In the genomic region with DNA sequence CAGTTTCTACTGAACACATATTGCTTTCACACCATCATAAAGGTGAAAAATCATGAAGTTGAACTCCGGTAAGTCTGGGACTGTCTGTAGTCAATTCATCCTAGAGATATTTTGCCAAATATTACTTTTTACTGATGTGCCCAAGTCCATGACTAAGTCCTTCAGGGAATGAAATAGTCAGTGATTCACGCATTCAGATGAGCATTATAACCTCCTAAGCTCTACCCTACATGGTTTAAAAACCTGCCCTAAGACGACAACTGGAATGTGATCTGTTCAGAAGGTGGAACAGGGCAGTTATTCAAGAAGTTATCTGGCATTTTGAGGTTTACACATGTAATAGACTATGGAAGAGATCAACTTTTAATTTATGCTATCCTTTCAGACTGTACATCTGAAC, we compare ENCODE assay signal across 1 cellular context.
TF ChIP-seq lines count a peak whose summit lies in the region.

No MANE protein-coding gene starts in this region.

TF ChIP-seq in WTC11, 78 proteins besides CTCF, POLR2A, EP300 and RAD21 (continued from another document):
- TF ChIP-seq, protein P1, sequence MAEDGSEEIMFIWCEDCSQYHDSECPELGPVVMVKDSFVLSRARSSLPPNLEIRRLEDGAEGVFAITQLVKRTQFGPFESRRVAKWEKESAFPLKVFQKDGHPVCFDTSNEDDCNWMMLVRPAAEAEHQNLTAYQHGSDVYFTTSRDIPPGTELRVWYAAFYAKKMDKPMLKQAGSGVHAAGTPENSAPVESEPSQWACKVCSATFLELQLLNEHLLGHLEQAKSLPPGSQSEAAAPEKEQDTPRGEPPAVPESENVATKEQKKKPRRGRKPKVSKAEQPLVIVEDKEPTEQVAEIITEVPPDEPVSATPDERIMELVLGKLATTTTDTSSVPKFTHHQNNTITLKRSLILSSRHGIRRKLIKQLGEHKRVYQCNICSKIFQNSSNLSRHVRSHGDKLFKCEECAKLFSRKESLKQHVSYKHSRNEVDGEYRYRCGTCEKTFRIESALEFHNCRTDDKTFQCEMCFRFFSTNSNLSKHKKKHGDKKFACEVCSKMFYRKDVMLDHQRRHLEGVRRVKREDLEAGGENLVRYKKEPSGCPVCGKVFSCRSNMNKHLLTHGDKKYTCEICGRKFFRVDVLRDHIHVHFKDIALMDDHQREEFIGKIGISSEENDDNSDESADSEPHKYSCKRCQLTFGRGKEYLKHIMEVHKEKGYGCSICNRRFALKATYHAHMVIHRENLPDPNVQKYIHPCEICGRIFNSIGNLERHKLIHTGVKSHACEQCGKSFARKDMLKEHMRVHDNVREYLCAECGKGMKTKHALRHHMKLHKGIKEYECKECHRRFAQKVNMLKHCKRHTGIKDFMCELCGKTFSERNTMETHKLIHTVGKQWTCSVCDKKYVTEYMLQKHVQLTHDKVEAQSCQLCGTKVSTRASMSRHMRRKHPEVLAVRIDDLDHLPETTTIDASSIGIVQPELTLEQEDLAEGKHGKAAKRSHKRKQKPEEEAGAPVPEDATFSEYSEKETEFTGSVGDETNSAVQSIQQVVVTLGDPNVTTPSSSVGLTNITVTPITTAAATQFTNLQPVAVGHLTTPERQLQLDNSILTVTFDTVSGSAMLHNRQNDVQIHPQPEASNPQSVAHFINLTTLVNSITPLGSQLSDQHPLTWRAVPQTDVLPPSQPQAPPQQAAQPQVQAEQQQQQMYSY (CRISPR knock-in tag; IDR thresholded peaks at IDR 0.05), result no peak
